24 cellular contexts compared by ENCODE assay signal in the genomic region with DNA sequence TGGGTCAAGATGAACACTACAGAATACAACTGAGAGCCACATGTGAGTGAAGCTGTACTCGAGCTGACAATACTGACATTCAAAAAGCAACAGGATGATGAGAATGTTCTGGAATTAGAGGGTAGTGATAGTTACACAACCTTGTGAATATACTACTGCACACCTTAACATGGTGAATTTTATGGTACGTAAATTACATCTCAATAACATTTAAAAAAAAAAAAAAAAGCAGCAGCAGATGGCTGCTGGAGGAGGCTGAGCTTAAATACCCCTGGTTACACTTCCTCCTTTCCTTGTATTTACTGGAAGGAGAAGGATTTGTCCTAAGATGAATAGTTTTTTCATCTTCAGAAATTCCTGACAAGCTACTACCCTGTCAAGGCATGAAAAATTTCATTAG.
"Had no signal": no experiment of that assay in that cellular context is flagged by ENCODE, and none has a peak within 500 bp of the region (broad histone marks: within the 10 kb centered on the region; RNA-seq: fewer than 3 reads in every experiment).

No MANE protein-coding gene starts in this region.

- H3K27ac ChIP-seq: body of pancreas, KMS-11 had no signal

- DNase-seq: activated CD4-positive, alpha-beta T cell treated with anti-CD3 and anti-CD28 coated beads for 1 hour; activated CD4-positive, alpha-beta T cell treated with anti-CD3 and anti-CD28 coated beads, Interleukin-2, amount 10 ng/mL, durations not matched to agents 24 days and 14 days; activated CD4-positive, alpha-beta T cell treated with anti-CD3 and anti-CD28 coated beads, Interleukin-2, amount 50 U/mL, for 48 hours; activated CD8-positive, alpha-beta memory T cell treated with anti-CD3 and anti-CD28 coated beads, Interleukin-2, amount 10 ng/mL, durations not matched to agents 7 days and 5 days; activated effector memory CD4-positive, alpha-beta T cell treated with Interleukin-2 at 50 U/mL for 16 hours; activated naive CD4-positive, alpha-beta T cell treated with Interleukin-2 at 50 U/mL for 16 hours; activated naive CD8-positive, alpha-beta T cell treated with anti-CD3 and anti-CD28 coated beads, Interleukin-2, amount 50 U/mL, for 24 hours; activated T-cell treated with anti-CD3 and anti-CD28 coated beads, Interleukin-2, amount 50 U/mL, for 24 hours; amniotic stem cell; body of pancreas; MM.1S; NCI-H1092; NCI-H1930; NCI-H345; NCI-H510A; NCI-H526 treated with DMSO at 0.1 percent for 48 hours; NCI-H82; SIG-M5; T-helper 17 cell; T-helper 9 cell had no signal

- H3K36me3 ChIP-seq: ascending aorta had no signal

- H3K4me1 ChIP-seq: ascending aorta, body of pancreas had no signal

- H3K4me3 ChIP-seq: ascending aorta, body of pancreas had no signal

- H3K27me3 ChIP-seq: ascending aorta, body of pancreas had no signal

- H3K9ac ChIP-seq: KMS-11 had no signal

- H3K4me2 ChIP-seq: KMS-11 had no signal

- H3K9me3 ChIP-seq: ascending aorta had no signal

- ATAC-seq: activated CD8-positive, alpha-beta memory T cell treated with anti-CD3 and anti-CD28 coated beads, Interleukin-2, amount 10 ng/mL, durations not matched to agents 7 days and 5 days; activated naive CD4-positive, alpha-beta T cell treated with anti-CD3 and anti-CD28 coated beads, Interleukin-2, amount 50 U/mL, for 72 hours; activated naive CD8-positive, alpha-beta T cell treated with anti-CD3 and anti-CD28 coated beads, Interleukin-2, amount 50 U/mL, for 24 hours; body of pancreas; T-helper 17 cell; WTC11 had no signal
